Comparison of ENCODE assay signal across 1 cellular context in genomic region chr7:103380395-103381191, GRCh38.
TF ChIP-seq lines count a peak whose summit lies in the region.

No MANE protein-coding gene starts in this region.

TF ChIP-seq in H1, 55 proteins besides CTCF, POLR2A, EP300 and RAD21:
- no peak for TF ChIP-seq RBBP5 (IDR thresholded peaks at IDR 0.05; ENCODE audit: borderline replicate concordance, low read depth, low read length)
- TF ChIP-seq YY1 (IDR thresholded peaks at IDR 0.05; ENCODE audit: low read depth, low read length): no peak
- no peak for TF ChIP-seq CBX8 (IDR thresholded peaks at IDR 0.05; ENCODE audit: borderline replicate concordance, low read depth, low read length)
- no peak for TF ChIP-seq E2F6 (IDR thresholded peaks at IDR 0.05)
- TF ChIP-seq ATF2 (IDR thresholded peaks at IDR 0.05; ENCODE audit: low read length): no peak
- no peak for TF ChIP-seq NRF1 (IDR thresholded peaks at IDR 0.05; ENCODE audit: low read depth, low read length)
- no peak for TF ChIP-seq EGR1 (IDR thresholded peaks at IDR 0.05; ENCODE audit: borderline replicate concordance, low read depth, low read length)
